Comparison of ENCODE assay signal across 9 cellular contexts in genomic region chr1:23394664-23395063, GRCh38. TPM values are rescaled to one million over a fixed set of nuclear protein-coding genes. Genes with fewer than 3 reads are reported as not detected.
A peak's percentile ranks its signal among the peaks of the same experiment; 100 is the strongest.
DNase-seq lines count a peak whose midpoint lies in the region; ATAC-seq and TF ChIP-seq lines count a peak whose summit lies in the region.
"Had no signal": no experiment of that assay in that cellular context is flagged by ENCODE, and none has a peak within 500 bp of the region (broad histone marks: within the 10 kb centered on the region; RNA-seq: fewer than 3 reads in every experiment).

No MANE protein-coding gene starts in this region.

- no peak overlapping the region for H3K4me3 ChIP-seq in skeletal muscle satellite cell (ENCODE audit: low read length)

- H3K36me3 Mint-ChIP-seq in brain = peaks cover 9% of the 10 kb centered on the region

- TF ChIP-seq CTCF in brain (conservative IDR thresholded peaks at IDR 0.05) (no peak), GM20000 (IDR thresholded peaks at IDR 0.05; ENCODE audit: extremely low read depth, missing control alignments) (no peak)

- peaks cover 20% of the 10 kb centered on the region for H3K4me1 ChIP-seq in skeletal muscle satellite cell (ENCODE audit: control insufficient read depth, insufficient read depth, low read length)

- H3K9me3 Mint-ChIP-seq in brain = peaks cover 0 to 2% (median 0%) of the 10 kb centered on the region in 5 experiments

- H3K4me1 Mint-ChIP-seq in brain = peaks cover 16% of the 10 kb centered on the region

- H3K36me3 ChIP-seq in skeletal muscle satellite cell (ENCODE audit: insufficient read depth, low read length) = no peaks in the 10 kb centered on the region

- no peaks in the 10 kb centered on the region for H3K9me3 ChIP-seq in skeletal muscle satellite cell (replicated peaks; ENCODE audit: low read length)

- H3K27me3 ChIP-seq in skeletal muscle satellite cell (ENCODE audit: control insufficient read depth, insufficient read depth, low read length) = no peaks in the 10 kb centered on the region

- peak; percentile 82 for DNase-seq in GM04504 (ENCODE audit: low read depth)
- DNase-seq in iris pigment epithelial cell (ENCODE audit: low read depth) = peak; percentile 64
- no peak for DNase-seq in foreskin melanocyte
- no peak for DNase-seq in GM20000 (ENCODE audit: low spot score)
- DNase-seq: GF-D8 had no signal

- H3K9ac ChIP-seq in skeletal muscle satellite cell (ENCODE audit: low read depth, low read length) = no peak overlapping the region

- peak overlapping the region; percentile 20 for H3K4me2 ChIP-seq in skeletal muscle satellite cell (ENCODE audit: low read length)

- ATAC-seq in GM21528 (IDR thresholded peaks at IDR 0.05; ENCODE audit: low FRiP score, unreplicated experiment) = no peak
- no peak for ATAC-seq in HG03432 (IDR thresholded peaks at IDR 0.05; ENCODE audit: unreplicated experiment)

- peak overlapping the region; percentile 23 to 96 (median 82) for H3K27ac Mint-ChIP-seq in brain

- peak overlapping the region in 3 of 5 experiments; percentile 3 to 58 (median 18) for H3K4me3 Mint-ChIP-seq in brain

- no peaks in the 10 kb centered on the region for H3K27me3 Mint-ChIP-seq in brain

RNA-seq across cellular contexts. Expression of gene ZNF436, which starts 25.0 kb away (rescaled TPM):
- 12.2 TPM for polyA plus RNA-seq in brain (ENCODE audit: insufficient read depth, low read depth, low replicate concordance)
- total RNA-seq in skeletal muscle satellite cell (2012; rRNA removed) = 10.6 and 12.0 TPM in 2 replicates

RNA-seq across cellular contexts. Expression of gene TCEA3, which starts 29.9 kb away (rescaled TPM):
- polyA plus RNA-seq in brain (ENCODE audit: insufficient read depth, low read depth, low replicate concordance) = 2.2 TPM
- total RNA-seq in skeletal muscle satellite cell (2012; rRNA removed) = 2.0 and 2.2 TPM in 2 replicates

RNA-seq across cellular contexts. Expression of gene HNRNPR, which starts 50.6 kb away (rescaled TPM):
- polyA plus RNA-seq in brain (ENCODE audit: insufficient read depth, low read depth, low replicate concordance) = 126 TPM
- total RNA-seq in skeletal muscle satellite cell (2012; rRNA removed) = 47.4 and 60.6 TPM in 2 replicates

Comparison
In these comparisons a context has a peak if more than half of its experiments do, and no peak if none do; other contexts are left out.
1. DNase-seq: peak in GM04504 (single experiment) and iris pigment epithelial cell (single experiment); none in foreskin melanocyte (single experiment) and GM20000 (single experiment).